ENCODE assay signal across 1 cellular context in the genomic region with DNA sequence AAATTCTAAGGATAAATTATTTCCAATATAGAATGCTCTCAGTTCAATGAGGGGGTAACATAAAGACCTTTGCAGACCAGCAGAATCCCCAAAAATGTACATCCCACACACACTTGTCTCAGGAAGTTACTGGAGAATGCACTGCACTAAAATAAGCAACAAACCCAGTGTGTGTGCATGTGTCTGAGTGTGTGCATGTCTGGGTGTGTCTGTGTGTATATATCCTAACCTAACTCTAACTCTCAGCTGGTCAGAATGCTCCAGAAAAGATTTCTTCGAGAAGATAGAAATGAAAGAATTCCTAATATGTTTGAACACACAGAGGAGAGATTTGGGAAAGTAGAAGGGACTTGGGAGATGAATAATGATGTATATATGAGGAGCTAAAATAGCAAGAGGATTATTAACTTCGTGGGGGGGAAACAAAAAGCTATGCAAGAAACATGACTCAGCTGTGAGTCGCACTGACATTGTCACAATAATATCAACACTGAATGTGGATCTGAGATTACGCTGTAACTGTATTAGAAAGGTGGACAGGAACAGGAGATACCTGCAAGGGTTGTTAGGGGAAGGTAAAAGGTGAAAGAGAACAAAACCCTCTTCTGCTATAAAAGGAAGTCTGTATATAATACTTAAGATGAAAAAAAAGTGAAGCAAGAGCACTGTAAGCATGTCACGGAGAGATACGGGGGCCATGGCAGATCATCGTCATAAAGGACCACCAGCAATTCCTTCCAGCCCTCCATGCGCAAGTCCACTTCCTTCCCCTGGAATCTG.
TF ChIP-seq lines count a peak whose summit lies in the region.

No MANE protein-coding gene starts in this region.

TF ChIP-seq in H1, 55 proteins besides CTCF, POLR2A, EP300 and RAD21:
- no peak for TF ChIP-seq POU5F1 (IDR thresholded peaks at IDR 0.05; ENCODE audit: low read depth, low read length)
- no peak for TF ChIP-seq SP1 (IDR thresholded peaks at IDR 0.05; ENCODE audit: low read depth, low read length)
- TF ChIP-seq ASH2L (IDR thresholded peaks at IDR 0.05; ENCODE audit: low read length) = no peak
- TF ChIP-seq, protein P1, sequence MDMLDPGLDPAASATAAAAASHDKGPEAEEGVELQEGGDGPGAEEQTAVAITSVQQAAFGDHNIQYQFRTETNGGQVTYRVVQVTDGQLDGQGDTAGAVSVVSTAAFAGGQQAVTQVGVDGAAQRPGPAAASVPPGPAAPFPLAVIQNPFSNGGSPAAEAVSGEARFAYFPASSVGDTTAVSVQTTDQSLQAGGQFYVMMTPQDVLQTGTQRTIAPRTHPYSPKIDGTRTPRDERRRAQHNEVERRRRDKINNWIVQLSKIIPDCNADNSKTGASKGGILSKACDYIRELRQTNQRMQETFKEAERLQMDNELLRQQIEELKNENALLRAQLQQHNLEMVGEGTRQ (IDR thresholded peaks at IDR 0.05; ENCODE audit: low read length) = no peak
- no peak for TF ChIP-seq CBX8 (IDR thresholded peaks at IDR 0.05; ENCODE audit: borderline replicate concordance, low read depth, low read length)
- TF ChIP-seq TAF7 (optimal IDR thresholded peaks at IDR 0.05; ENCODE audit: borderline replicate concordance, low read depth, low read length) = no peak
- TF ChIP-seq PHF8 (conservative IDR thresholded peaks at IDR 0.05; ENCODE audit: low read depth, low read length) = no peak
- no peak for TF ChIP-seq CHD1 (IDR thresholded peaks at IDR 0.05; ENCODE audit: low read depth, low read length)
- TF ChIP-seq SIRT6 (IDR thresholded peaks at IDR 0.05; ENCODE audit: low read length) = no peak
- TF ChIP-seq CEBPB (IDR thresholded peaks at IDR 0.05; ENCODE audit: low read depth, low read length) = no peak
- TF ChIP-seq JUN (IDR thresholded peaks at IDR 0.05; ENCODE audit: low read depth, low read length) = no peak
- TF ChIP-seq SRF (IDR thresholded peaks at IDR 0.05; ENCODE audit: low read depth, low read length) = no peak
- no peak for TF ChIP-seq KDM4A (IDR thresholded peaks at IDR 0.05; ENCODE audit: low read depth, low read length, severe bottlenecking)
- TF ChIP-seq ZNF274 (IDR thresholded peaks at IDR 0.05; ENCODE audit: borderline replicate concordance, extremely low read depth, low read length) = no peak
- no peak for TF ChIP-seq EZH2 (IDR thresholded peaks at IDR 0.05; ENCODE audit: low read depth, low read length, severe bottlenecking)
- TF ChIP-seq SAP30 (IDR thresholded peaks at IDR 0.05; ENCODE audit: insufficient read depth, insufficient replicate concordance, low read length) = no peak
- TF ChIP-seq BRCA1 (IDR thresholded peaks at IDR 0.05; ENCODE audit: low read depth, low read length) = no peak
- no peak for TF ChIP-seq CREB1 (IDR thresholded peaks at IDR 0.05)
